In the genomic region with DNA sequence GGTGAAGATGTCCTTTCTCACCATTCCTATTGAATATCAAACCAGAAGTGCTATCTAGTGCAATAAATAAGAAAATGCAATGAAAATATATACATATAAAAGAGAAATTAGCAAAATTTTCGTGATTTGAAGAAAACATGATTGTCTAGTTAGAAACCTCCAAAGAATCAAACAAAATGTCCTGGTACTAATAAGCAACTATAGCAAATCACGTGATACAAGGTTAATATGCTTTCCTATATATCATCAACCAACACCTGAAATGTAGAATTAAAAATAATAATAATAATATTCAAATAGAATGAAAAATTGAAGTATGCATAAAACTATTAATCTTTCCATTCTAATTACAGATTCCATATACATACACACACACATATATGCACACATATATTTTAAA, we compare ENCODE assay signal across 1 cellular context.
TF ChIP-seq lines count a peak whose summit lies in the region.

No MANE protein-coding gene starts in this region.

TF ChIP-seq in K562, 482 proteins besides CTCF, POLR2A, EP300 and RAD21 (continued from another document):
- no peak for TF ChIP-seq STAT6 (CRISPR knock-in tag; IDR thresholded peaks at IDR 0.05)
